ENCODE assay signal across 10 cellular contexts in the genomic region with DNA sequence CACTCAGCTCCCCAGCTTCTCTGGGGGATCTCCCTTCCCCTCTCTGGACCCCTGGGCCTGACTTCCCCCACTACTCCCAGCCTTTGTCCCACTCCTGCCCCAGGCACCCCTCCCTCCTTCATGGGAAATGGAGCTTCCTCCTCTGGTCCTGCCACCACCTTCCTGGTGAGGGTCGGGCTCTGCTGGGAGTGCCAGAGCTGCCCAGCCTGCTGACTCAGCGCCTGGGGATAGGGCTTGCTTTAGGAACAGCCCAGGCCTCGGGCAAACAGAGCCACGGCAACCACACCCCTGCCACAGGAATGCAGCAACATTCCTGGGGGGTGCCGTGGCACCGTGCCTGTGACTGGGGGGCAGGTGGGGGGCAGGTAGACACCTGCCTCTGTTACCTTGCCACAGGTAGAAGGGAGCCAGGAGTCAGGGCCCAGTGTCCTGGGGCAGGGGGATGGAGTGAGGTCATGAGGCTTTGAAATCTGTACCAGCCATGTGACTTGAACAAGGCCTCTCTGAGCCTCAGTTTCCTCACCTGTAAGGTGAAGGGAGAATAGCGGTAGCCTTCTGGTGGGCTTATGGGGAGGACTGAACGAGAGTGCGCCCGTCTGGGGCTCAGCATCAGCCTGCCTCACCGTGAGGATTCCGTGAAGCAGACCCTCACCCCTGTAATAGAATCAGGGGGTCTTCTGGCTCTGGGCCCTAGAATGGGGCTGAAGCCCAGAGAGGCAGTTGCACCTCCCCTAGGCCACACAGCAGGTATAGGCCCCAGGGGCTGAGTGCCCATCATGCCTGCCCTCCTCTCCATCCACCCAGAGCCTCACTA. TPM values are rescaled to one million over a fixed set of nuclear protein-coding genes. Genes with fewer than 3 reads are reported as not detected.
DNase-seq lines count a peak whose midpoint lies in the region; ATAC-seq, FAIRE-seq and TF ChIP-seq lines count a peak whose summit lies in the region.
"Had no signal": no experiment of that assay in that cellular context is flagged by ENCODE, and none has a peak within 500 bp of the region (broad histone marks: within the 10 kb centered on the region; RNA-seq: fewer than 3 reads in every experiment).

No MANE protein-coding gene starts in this region.

- H2BK120ac ChIP-seq in H1 (replicated peaks; ENCODE audit: low read depth, low read length): peak overlapping the region; percentile 23

- no peaks in the 10 kb centered on the region for H3K79me2 ChIP-seq in H1 (ENCODE audit: control insufficient read depth in 1 of 2, insufficient read depth in 2 of 2, low read length in 2 of 2)

- peak overlapping the region; percentile 52; the same call in 1 of the 2 replicates for H2BK5ac ChIP-seq in H1 (ENCODE audit: low read depth, low read length)

- no peak overlapping the region for H3K56ac ChIP-seq in H1 (replicated peaks; ENCODE audit: insufficient read length, low read depth, low read length)

- no peak overlapping the region for H2AFZ ChIP-seq in H1 (ENCODE audit: low read length)

- H3K36me3 Mint-ChIP-seq in nephron (ENCODE audit: low read depth): no peaks in the 10 kb centered on the region

- no peak overlapping the region for H3K4ac ChIP-seq in H1 (replicated peaks; ENCODE audit: insufficient read length, low read depth, low read length)

- H2BK15ac ChIP-seq in H1 (ENCODE audit: low read length): peak overlapping the region; percentile 46; the same call in 1 of the 2 replicates

- H2AK5ac ChIP-seq in H1 (ENCODE audit: low read depth, low read length): peak overlapping the region; percentile 3; the same call in 1 of the 2 replicates

- peaks cover 47 to 68% (median 56%) of the 10 kb centered on the region in 10 experiments for H3K4me1 ChIP-seq in BLaER1 treated with 17β-estradiol and CSF1 and Interleukin-3, amounts not matched to agents 10 nM and 100 nM
- H3K4me1 ChIP-seq in NT2/D1 (ENCODE audit: insufficient read depth, insufficient read length): peaks cover 28% of the 10 kb centered on the region
- peaks cover 3 to 22% (median 12%) of the 10 kb centered on the region in 4 experiments for H3K4me1 ChIP-seq in H1 (replicated peaks in 1 of 4; ENCODE audit: control insufficient read depth in 3 of 4, insufficient read depth in 4 of 4, low read length in 3 of 4)

- H3K14ac ChIP-seq in H1 (ENCODE audit: insufficient read length): no peak overlapping the region

- TF ChIP-seq RAD21 in H1 (IDR thresholded peaks at IDR 0.05 in 1 of 2, conservative IDR thresholded peaks at IDR 0.05 in 1 of 2; ENCODE audit: low read depth in 2 of 2, low read length in 2 of 2): no peak

- no peak overlapping the region for H4K5ac ChIP-seq in H1 (ENCODE audit: insufficient read length, low read depth, low read length)

- no peak for TF ChIP-seq EP300 in H1 (IDR thresholded peaks at IDR 0.05; ENCODE audit: borderline replicate concordance in 1 of 2, low read depth in 2 of 2, low read length in 2 of 2)

- H3K4me3 Mint-ChIP-seq in nephron: no peak overlapping the region

- no peaks in the 10 kb centered on the region for H3K36me3 ChIP-seq in BLaER1 treated with 17β-estradiol and CSF1 and Interleukin-3, amounts not matched to agents 10 nM and 100 nM
- H3K36me3 ChIP-seq in NT2/D1 (ENCODE audit: insufficient read depth, insufficient read length, low read length) (no peaks in the 10 kb centered on the region), H1 (ENCODE audit: control insufficient read depth in 2 of 4, insufficient read depth in 4 of 4, low read length in 3 of 4) (no peaks in the 10 kb centered on the region)

- peak overlapping the region; percentile 82 for H4K91ac ChIP-seq in H1 (replicated peaks; ENCODE audit: insufficient read length, low read length)

- TF ChIP-seq CTCF in H1 (IDR thresholded peaks at IDR 0.05; ENCODE audit: control extremely low read depth in 1 of 3, insufficient read depth in 1 of 3, low read depth in 1 of 3, low read length in 3 of 3): no peak
- TF ChIP-seq CTCF in nephron (IDR thresholded peaks at IDR 0.05; ENCODE audit: unreplicated experiment in 3 of 3): no peak

- WGBS in H1 (ENCODE audit: extremely low coverage in 1 of 2, insufficient coverage in 1 of 2, insufficient read length in 1 of 2, insufficient replicate concordance in 2 of 2, low coverage in 1 of 2, low lambda C conversion rate in 2 of 2, missing lambda C conversion rate in 1 of 2), 2 experiments: 72% methylated on average over 12 of the region's 12 CpGs; no CpG with 5 or more reads in 1 of the 2 experiments

- H3K27me3 ChIP-seq in BLaER1 treated with 17β-estradiol and CSF1 and Interleukin-3, amounts not matched to agents 10 nM and 100 nM: peaks cover 8 to 23% (median 15%) of the 10 kb centered on the region in 11 experiments; a peak in 20 of 22 replicates
- no peaks in the 10 kb centered on the region for H3K27me3 ChIP-seq in NT2/D1 (ENCODE audit: insufficient read depth, insufficient read length)
- no peaks in the 10 kb centered on the region; a peak in 1 of 7 replicates for H3K27me3 ChIP-seq in H1 (replicated peaks in 1 of 4; ENCODE audit: control insufficient read depth in 3 of 4, extremely low read depth in 1 of 4, insufficient read depth in 3 of 4, low read length in 3 of 4)

- peaks cover 30% of the 10 kb centered on the region for H3K4me1 Mint-ChIP-seq in nephron

- H3K4me3 ChIP-seq in BLaER1 treated with 17β-estradiol and CSF1 and Interleukin-3, amounts not matched to agents 10 nM and 100 nM: no peak overlapping the region; a peak in 1 of 20 replicates
- H3K4me3 ChIP-seq in NT2/D1 (ENCODE audit: insufficient read length, low read depth): no peak overlapping the region
- H3K4me3 ChIP-seq in H1 (ENCODE audit: extremely low read depth in 1 of 4, insufficient read depth in 2 of 4, low read depth in 3 of 4, low read length in 4 of 4): no peak overlapping the region

- H3K79me1 ChIP-seq in H1 (ENCODE audit: low read depth, low read length): no peaks in the 10 kb centered on the region

- H3K18ac ChIP-seq in H1 (ENCODE audit: extremely low read depth, low read length): peak overlapping the region; percentile 71; the same call in 1 of the 2 replicates

- peaks cover 0 to 9% (median 0%) of the 10 kb centered on the region in 11 experiments; a peak in 2 of 22 replicates for H4K20me1 ChIP-seq in BLaER1 treated with 17β-estradiol and CSF1 and Interleukin-3, amounts not matched to agents 10 nM and 100 nM
- no peaks in the 10 kb centered on the region for H4K20me1 ChIP-seq in H1 (replicated peaks in 1 of 2; ENCODE audit: control insufficient read depth in 1 of 2, insufficient read depth in 2 of 2, low read length in 2 of 2)

- TF ChIP-seq POLR2A in H1 (IDR thresholded peaks at IDR 0.05; ENCODE audit: control extremely low read depth in 1 of 2, low read depth in 2 of 2, low read length in 2 of 2): no peak

- peaks cover 13% of the 10 kb centered on the region for H3K27me3 Mint-ChIP-seq in nephron (ENCODE audit: low read depth)

- POLR2A ChIA-PET in H1 (lab: Charles Lee; ENCODE audit: partially characterized antibody): interaction anchor here (1.1 to 1.4 kb wide), 3 partner anchors 8 to 43 kb away, joined by 3 read pairs; no protein-coding TSS in a partner anchor

- H3K23ac ChIP-seq in H1 (ENCODE audit: insufficient read length): no peak overlapping the region

- DNase-seq in NT2/D1 (ENCODE audit: low read depth, low spot score) (no peak), H1 (ENCODE audit: low read depth in 1 of 2, low spot score in 2 of 2) (no peak), NCI-H524 (lab: John Stamatoyannopoulos, UW) (no peak)

- no peak for FAIRE-seq in H1 (lab: Jason Lieb, UNC)
- FAIRE-seq: G401.6 had no signal

- H3K23me2 ChIP-seq in H1 (ENCODE audit: low read depth, low read length): no peaks in the 10 kb centered on the region

- peak overlapping the region in 9 of 11 experiments; percentile 35 to 82 (median 62); a peak in 16 of 22 replicates for H3K27ac ChIP-seq in BLaER1 treated with 17β-estradiol and CSF1 and Interleukin-3, amounts not matched to agents 10 nM and 100 nM
- H3K27ac ChIP-seq in H1 (ENCODE audit: low read depth, low read length): no peak overlapping the region

- no peak overlapping the region; the same call in 1 of the 2 replicates for H4K8ac ChIP-seq in H1 (ENCODE audit: extremely low read depth, insufficient read depth, low read length)

- H3K4me2 ChIP-seq in BLaER1 treated with 17β-estradiol and CSF1 and Interleukin-3, amounts not matched to agents 10 nM and 100 nM: peak overlapping the region; percentile 43 to 92 (median 80)
- no peak overlapping the region for H3K4me2 ChIP-seq in H1 (ENCODE audit: insufficient read depth in 1 of 2, low read depth in 2 of 2, low read length in 2 of 2)

- H2BK12ac ChIP-seq in H1 (ENCODE audit: low read depth, low read length): peak overlapping the region; percentile 84; the same call in 1 of the 2 replicates

- H3K9me3 Mint-ChIP-seq in nephron: no peaks in the 10 kb centered on the region
- H3K9me3 Mint-ChIP-seq: activated T-helper 2 cell treated with anti-CD3 and anti-CD28 coated beads, Interferon-gamma antibody, Interleukin-2, Interleukin-4, amounts not matched to agents 10 μg/mL and 5 μg/mL and 100 μg/mL, durations not matched to agents 14 hours and 24 hours and 36 hours had no signal

- 0 out of 2 replicates have a peak overlapping the region, but pooled peaks have one; percentile 86 for H2BK20ac ChIP-seq in H1 (ENCODE audit: low read length)

- H3K9ac ChIP-seq in BLaER1 treated with 17β-estradiol and CSF1 and Interleukin-3, amounts not matched to agents 10 nM and 100 nM: peak overlapping the region in 10 of 11 experiments; percentile 26 to 65 (median 47); a peak in 17 of 22 replicates
- H3K9ac ChIP-seq in NT2/D1 (ENCODE audit: insufficient read length, low read depth) (peak overlapping the region; percentile 64), H1 (replicated peaks in 1 of 4; ENCODE audit: extremely low read depth in 1 of 4, low read depth in 3 of 4, low read length in 3 of 4) (no peak overlapping the region)

- ATAC-seq in GM18909 (IDR thresholded peaks at IDR 0.05; ENCODE audit: poor library complexity, unreplicated experiment) (no peak), GM18519 (IDR thresholded peaks at IDR 0.05; ENCODE audit: low FRiP score, unreplicated experiment) (no peak), HG03442 (IDR thresholded peaks at IDR 0.05; ENCODE audit: unreplicated experiment) (no peak)

- no peaks in the 10 kb centered on the region for H3K9me3 ChIP-seq in BLaER1 treated with 17β-estradiol and CSF1 and Interleukin-3, amounts not matched to agents 10 nM and 100 nM (replicated peaks in 1 of 11)
- H3K9me3 ChIP-seq in NT2/D1 (ENCODE audit: insufficient read depth, low read length): no peaks in the 10 kb centered on the region
- H3K9me3 ChIP-seq in H1 (ENCODE audit: insufficient read depth in 2 of 2, low read depth in 1 of 2, low read length in 1 of 2): no peaks in the 10 kb centered on the region

- CTCF ChIA-PET in H1 (lab: Charles Lee; ENCODE audit: partially characterized antibody): interaction anchor here (0.7 to 6.4 kb wide), 4 partner anchors 8 to 117 kb away, joined by 3 to 53 read pairs (median 4); no protein-coding TSS in a partner anchor

- H3K27ac Mint-ChIP-seq in nephron: peak overlapping the region; percentile 78 to 85 (median 78)
- H3K27ac Mint-ChIP-seq: activated T-helper 2 cell treated with anti-CD3 and anti-CD28 coated beads, Interferon-gamma antibody, Interleukin-2, Interleukin-4, amounts not matched to agents 10 μg/mL and 5 μg/mL and 100 μg/mL, durations not matched to agents 14 hours and 24 hours and 36 hours had no signal

RNA-seq across cellular contexts. Expression of a gene that starts 17.8 kb away (rescaled TPM):
- 28.4 and 33.6 TPM in 2 replicates for total RNA-seq in H1 (2021; fragmentation: NEBNext Ultra II Directional; extraction: Animal tissue kit (Norgen Biotek cat#: 25700))
- polyA plus RNA-seq in H1 (2011; rRNA removed): 26.8 and 42.2 TPM in 2 replicates
- 24.2 TPM for polyA plus RNA-seq in H1 (2011; cell fraction: cytosol; rRNA removed)
- 69.5 TPM for polyA plus RNA-seq in H1 (2011; cell fraction: nucleus; rRNA removed)
- 23.3 to 29.4 TPM (median 24.9 TPM) in 4 replicates for polyA plus RNA-seq in H1 (2012, experiment 1 of 2)
- 28.9 TPM for polyA plus RNA-seq in H1 (2012, experiment 2 of 2)
- 33.8 TPM for polyA plus RNA-seq in H1 (2013, experiment 1 of 2)
- 33.1 TPM for polyA plus RNA-seq in H1 (2013, experiment 2 of 2)
- 44.2 and 53.8 TPM in 2 replicates for polyA minus RNA-seq in H1 (2011; rRNA and poly(A)+ RNA removed)
- polyA minus RNA-seq in H1 (2011; cell fraction: cytosol; rRNA and poly(A)+ RNA removed): 30.1 TPM
- 34.1 TPM for polyA minus RNA-seq in H1 (2011; cell fraction: nucleus; rRNA and poly(A)+ RNA removed)
- total RNA-seq: activated T-helper 2 cell treated with anti-CD3 and anti-CD28 coated beads, Interferon-gamma antibody, Interleukin-2, Interleukin-4, amounts not matched to agents 10 μg/mL and 5 μg/mL and 100 μg/mL, durations not matched to agents 14 hours and 24 hours and 36 hours had no signal

RNA-seq across cellular contexts. Expression of a gene that starts 38.8 kb away (rescaled TPM):
- 51.9 and 56.4 TPM in 2 replicates for total RNA-seq in H1 (2021; fragmentation: NEBNext Ultra II Directional; extraction: Animal tissue kit (Norgen Biotek cat#: 25700))
- polyA plus RNA-seq in H1 (2011; rRNA removed): 47.5 and 69.2 TPM in 2 replicates
- 55.0 TPM for polyA plus RNA-seq in H1 (2011; cell fraction: cytosol; rRNA removed)
- 157 TPM for polyA plus RNA-seq in H1 (2011; cell fraction: nucleus; rRNA removed)
- 42.8 to 57.1 TPM (median 54.3 TPM) in 4 replicates for polyA plus RNA-seq in H1 (2012, experiment 1 of 2)
- 45.5 TPM for polyA plus RNA-seq in H1 (2012, experiment 2 of 2)
- polyA plus RNA-seq in H1 (2013, experiment 1 of 2): 32.6 TPM
- polyA plus RNA-seq in H1 (2013, experiment 2 of 2): 30.2 TPM
- polyA minus RNA-seq in H1 (2011; rRNA and poly(A)+ RNA removed): 27.7 and 32.0 TPM in 2 replicates
- polyA minus RNA-seq in H1 (2011; cell fraction: cytosol; rRNA and poly(A)+ RNA removed): 22.2 TPM
- polyA minus RNA-seq in H1 (2011; cell fraction: nucleus; rRNA and poly(A)+ RNA removed): 30.7 TPM

Comparison
In these comparisons a context has a peak if more than half of its experiments do, and no peak if none do; other contexts are left out.
1. H3K4me2 ChIP-seq: peak in BLaER1 treated with 17β-estradiol and CSF1 and Interleukin-3, amounts not matched to agents 10 nM and 100 nM (11 of 11); none in H1 (0 of 2).
2. H3K9ac ChIP-seq: peak in BLaER1 treated with 17β-estradiol and CSF1 and Interleukin-3, amounts not matched to agents 10 nM and 100 nM (10 of 11) and NT2/D1 (single experiment); none in H1 (0 of 4).